7 cellular contexts compared by ENCODE assay signal in the genomic region with DNA sequence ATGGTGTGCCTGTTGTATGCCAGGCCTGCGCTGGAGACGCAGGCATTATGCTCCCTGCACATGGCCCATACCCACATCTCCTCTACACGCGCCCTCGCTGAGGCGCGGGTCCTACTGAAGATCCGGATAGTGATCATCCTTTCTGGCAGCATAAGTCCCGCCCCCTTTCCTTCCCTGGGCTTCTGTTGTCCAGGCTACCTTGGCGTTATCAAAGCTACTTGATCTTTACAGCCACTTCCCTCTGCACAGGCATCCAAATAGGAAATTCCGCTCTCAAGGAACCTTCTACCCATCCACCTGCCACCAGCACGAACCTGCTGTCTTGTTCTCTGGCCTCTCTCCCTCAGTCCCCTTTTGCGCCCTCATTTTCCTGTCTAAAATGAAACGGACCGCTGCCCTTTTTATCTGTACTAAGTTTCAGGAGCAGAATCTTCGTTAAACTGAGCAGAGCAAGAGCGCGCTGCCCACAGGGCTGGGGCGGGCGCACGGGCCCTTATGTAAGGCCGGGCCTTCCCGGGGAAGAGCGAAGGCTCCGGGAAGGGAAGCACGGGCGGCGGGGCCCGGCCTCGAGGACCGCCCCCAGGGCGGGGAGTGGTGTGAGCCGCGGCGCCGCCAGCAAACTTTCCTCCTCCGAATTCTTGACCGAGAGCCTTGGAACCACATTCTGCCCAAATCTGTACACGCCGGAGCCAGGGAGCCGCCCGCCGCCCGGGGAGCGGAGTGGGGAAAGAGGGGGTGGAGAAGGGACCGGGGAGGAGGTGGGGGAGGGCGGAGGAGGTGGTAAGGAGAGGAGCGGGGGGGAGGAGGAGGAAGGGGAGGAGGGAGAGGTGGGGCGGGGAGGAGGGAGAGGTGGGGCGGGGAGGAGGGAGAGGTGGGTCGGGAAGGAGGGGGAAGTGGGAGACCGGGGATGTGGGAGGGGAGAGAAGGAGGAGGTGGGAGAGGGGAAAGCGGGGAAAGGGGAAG. TPM values are rescaled to one million over a fixed set of nuclear protein-coding genes. Genes with fewer than 3 reads are reported as not detected.
DNase-seq lines count a peak whose midpoint lies in the region; ATAC-seq and TF ChIP-seq lines count a peak whose summit lies in the region.

No MANE protein-coding gene starts in this region.

- TF ChIP-seq CTCF in GM12875 (IDR thresholded peaks at IDR 0.05; ENCODE audit: borderline replicate concordance, insufficient read depth, low read depth, low read length), result no peak

- H3K27me3 ChIP-seq in esophagus (ENCODE audit: control insufficient read depth in 1 of 2, insufficient read depth in 2 of 2, low read length in 2 of 2), result no peaks in the 10 kb centered on the region

- H3K9me3 Mint-ChIP-seq in activated T-cell treated with anti-CD3 and anti-CD28 coated beads, Interleukin-2, amount 50 U/mL, for 24 hours, result no peaks in the 10 kb centered on the region
- no peaks in the 10 kb centered on the region for H3K9me3 Mint-ChIP-seq in stimulated activated naive CD8-positive, alpha-beta T cell treated with anti-CD3 and anti-CD28 coated beads, Interleukin-15, amount 100 ng/mL, for 72 hours

- H3K36me3 ChIP-seq in esophagus (ENCODE audit: control insufficient read depth in 2 of 2, insufficient read depth in 2 of 2, low read length in 1 of 2), result no peaks in the 10 kb centered on the region

- H3K27ac Mint-ChIP-seq in activated T-cell treated with anti-CD3 and anti-CD28 coated beads, Interleukin-2, amount 50 U/mL, for 24 hours, result peak overlapping the region; percentile 42
- H3K27ac Mint-ChIP-seq in stimulated activated naive CD8-positive, alpha-beta T cell treated with anti-CD3 and anti-CD28 coated beads, Interleukin-15, amount 100 ng/mL, for 72 hours, result peak overlapping the region; percentile 50 to 74

- DNase-seq in NCI-H69 (lab: John Stamatoyannopoulos, UW) (peak; percentile 86), middle frontal gyrus (ENCODE audit: extremely low spot score, low spot score) (peak; percentile 44)
- DNase-seq in activated T-cell treated with anti-CD3 and anti-CD28 coated beads, Interleukin-2, amount 50 U/mL, for 24 hours, result peak; percentile 63
- peak; percentile 16 to 22 for DNase-seq in stimulated activated naive CD8-positive, alpha-beta T cell treated with anti-CD3 and anti-CD28 coated beads, Interleukin-15, amount 100 ng/mL, for 72 hours

- peaks cover 0 to 7% of the 10 kb centered on the region in 2 donors for H3K4me1 ChIP-seq in esophagus (ENCODE audit: control insufficient read depth in 2 of 2, insufficient read depth in 2 of 2, low read length in 1 of 2)

- ATAC-seq in HG02884 (IDR thresholded peaks at IDR 0.05; ENCODE audit: unreplicated experiment), result peak; percentile 45
- peak; percentile 50 for ATAC-seq in stimulated activated naive CD8-positive, alpha-beta T cell treated with anti-CD3 and anti-CD28 coated beads, Interleukin-15, amount 100 ng/mL, for 72 hours

- H3K27me3 Mint-ChIP-seq in activated T-cell treated with anti-CD3 and anti-CD28 coated beads, Interleukin-2, amount 50 U/mL, for 24 hours, result no peaks in the 10 kb centered on the region
- H3K27me3 Mint-ChIP-seq in stimulated activated naive CD8-positive, alpha-beta T cell treated with anti-CD3 and anti-CD28 coated beads, Interleukin-15, amount 100 ng/mL, for 72 hours, result no peaks in the 10 kb centered on the region

- H3K27ac ChIP-seq in esophagus (ENCODE audit: low read depth in 2 of 2, low read length in 1 of 2), result peak overlapping the region; percentile 91

- H3K36me3 Mint-ChIP-seq in activated T-cell treated with anti-CD3 and anti-CD28 coated beads, Interleukin-2, amount 50 U/mL, for 24 hours (ENCODE audit: low read depth), result no peaks in the 10 kb centered on the region

- peaks cover 14% of the 10 kb centered on the region for H3K4me1 Mint-ChIP-seq in activated T-cell treated with anti-CD3 and anti-CD28 coated beads, Interleukin-2, amount 50 U/mL, for 24 hours (ENCODE audit: low read depth)
- H3K4me1 Mint-ChIP-seq in stimulated activated naive CD8-positive, alpha-beta T cell treated with anti-CD3 and anti-CD28 coated beads, Interleukin-15, amount 100 ng/mL, for 72 hours, result peaks cover 18% of the 10 kb centered on the region

- H3K4me3 Mint-ChIP-seq in activated T-cell treated with anti-CD3 and anti-CD28 coated beads, Interleukin-2, amount 50 U/mL, for 24 hours, result peak overlapping the region; percentile 70
- H3K4me3 Mint-ChIP-seq in stimulated activated naive CD8-positive, alpha-beta T cell treated with anti-CD3 and anti-CD28 coated beads, Interleukin-15, amount 100 ng/mL, for 72 hours, result peak overlapping the region; percentile 80 to 81

- WGBS in esophagus, 2 donors, result 6 to 9% methylated on average over 46 to 52 of the region's 53 CpGs

- H3K4me3 ChIP-seq in GM12875 (ENCODE audit: low read depth, low read length) (peak overlapping the region; percentile 66), esophagus (ENCODE audit: low read depth in 1 of 2, low read length in 2 of 2) (peak overlapping the region; percentile 41 to 46)

- no peaks in the 10 kb centered on the region for H3K9me3 ChIP-seq in esophagus (ENCODE audit: control insufficient read depth in 2 of 2, insufficient read depth in 1 of 2, low read depth in 1 of 2, low read length in 1 of 2)

RNA-seq across cellular contexts. Expression of gene UBE2L5, which starts 0.9 kb away (rescaled TPM):
- polyA plus RNA-seq in esophagus, result under 1 TPM; 0.06 to 0.45 TPM

RNA-seq across cellular contexts. Expression of gene HMGB1, which starts 44.4 kb away (rescaled TPM):
- polyA plus RNA-seq in esophagus, result 100 to 1,000 TPM; 293 to 393 TPM

Comparison
In these comparisons a context has a peak if more than half of its experiments do, and no peak if none do; other contexts are left out.
1. Peak in every context shown above with its lines: DNase-seq, ATAC-seq, H3K4me3 ChIP-seq and H3K27ac ChIP-seq.
2. DNase-seq: peak in every context shown above with its lines; median percentile 86 in NCI-H69; 63 in activated T-cell treated with anti-CD3 and anti-CD28 coated beads, Interleukin-2, amount 50 U/mL, for 24 hours; 44 in middle frontal gyrus; 19 in stimulated activated naive CD8-positive, alpha-beta T cell treated with anti-CD3 and anti-CD28 coated beads, Interleukin-15, amount 100 ng/mL, for 72 hours.